Comparison of ENCODE assay signal across 13 cellular contexts in the genomic region with DNA sequence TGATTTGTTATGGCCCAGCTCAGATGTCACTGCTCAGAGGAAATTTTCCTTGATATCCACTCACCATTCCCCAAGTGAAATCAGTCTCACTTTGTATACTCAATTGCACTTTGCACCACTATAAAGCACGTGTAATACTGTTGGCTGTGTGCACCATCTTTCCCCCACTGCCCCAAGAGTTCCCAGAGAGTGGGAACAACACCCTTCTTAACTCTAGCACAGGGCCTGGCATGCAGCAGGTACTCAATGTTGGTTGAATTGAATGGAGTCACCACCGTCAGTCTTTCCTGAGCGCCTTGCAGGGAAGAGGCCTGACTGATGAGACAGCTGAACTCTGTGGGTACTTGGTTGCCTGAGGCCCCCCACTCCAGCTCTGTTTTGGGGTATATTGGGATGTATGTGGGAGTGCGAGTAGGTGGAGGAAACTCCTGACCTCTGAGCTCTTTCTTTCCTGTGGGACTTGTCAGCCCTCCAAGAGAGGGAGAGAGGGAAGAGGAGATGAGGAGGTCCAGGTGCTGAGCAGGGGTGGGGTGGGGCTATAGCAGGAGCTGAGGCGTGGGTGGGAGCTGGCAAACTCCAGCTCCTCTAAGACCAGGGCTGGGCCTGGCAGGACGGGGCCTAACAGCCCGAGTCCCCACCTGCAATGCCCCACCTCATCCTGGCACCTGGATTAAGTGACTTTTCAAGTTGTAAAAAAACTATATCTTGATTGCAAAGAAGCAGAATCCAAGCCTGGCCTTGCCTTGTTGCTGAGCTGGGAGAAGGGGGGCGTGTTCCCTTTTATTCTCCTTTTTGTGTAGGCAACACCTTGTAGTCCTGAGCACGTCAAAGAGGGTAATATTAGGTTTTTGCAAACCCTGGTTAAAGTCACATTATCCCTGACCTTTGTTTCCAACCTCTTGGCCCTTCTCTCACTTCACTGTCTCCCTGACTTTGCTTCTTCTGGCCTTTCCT. TPM values are rescaled to one million over a fixed set of nuclear protein-coding genes. Genes with fewer than 3 reads are reported as not detected.
A peak's percentile ranks its signal among the peaks of the same experiment; 100 is the strongest.
DNase-seq lines count a peak whose midpoint lies in the region; ATAC-seq and TF ChIP-seq lines count a peak whose summit lies in the region.
"Had no signal": no experiment of that assay in that cellular context is flagged by ENCODE, and none has a peak within 500 bp of the region (broad histone marks: within the 10 kb centered on the region; RNA-seq: fewer than 3 reads in every experiment).

No MANE protein-coding gene starts in this region.

- TF ChIP-seq CTCF in progenitor cell of endocrine pancreas (IDR thresholded peaks at IDR 0.05; ENCODE audit: unreplicated experiment) (no peak), upper lobe of left lung (IDR thresholded peaks at IDR 0.05) (no peak), GM13977 (IDR thresholded peaks at IDR 0.05; ENCODE audit: extremely low read depth, insufficient read depth, missing control alignments) (no peak)

- in situ Hi-C loops in GM13977 (cut with MboI; ENCODE audit: low pct_unique_long_range_greater_than_20kb, low sequenced_read_pairs, unreplicated experiment): no loop called here

- H3K4me1 ChIP-seq in upper lobe of left lung: peaks cover 18 to 23% (median 21%) of the 10 kb centered on the region in 4 donors

- H3K27ac Mint-ChIP-seq in progenitor cell of endocrine pancreas: peak overlapping the region; percentile 41

- H3K9me3 Mint-ChIP-seq in progenitor cell of endocrine pancreas (ENCODE audit: low read depth): no peaks in the 10 kb centered on the region
- H3K9me3 Mint-ChIP-seq: CD14-positive monocyte had no signal

- 75 to 77% methylated on average over 9 of the region's 9 CpGs for WGBS in upper lobe of left lung, 2 donors

- H3K27me3 Mint-ChIP-seq in progenitor cell of endocrine pancreas: no peaks in the 10 kb centered on the region

- no peak overlapping the region for H3K27ac ChIP-seq in upper lobe of left lung

- peak; percentile 88 for ATAC-seq in esophagus mucosa
- no peak for ATAC-seq in upper lobe of left lung (ENCODE audit: low FRiP score in 2 of 2)
- ATAC-seq: SK-N-SH treated with all-trans-retinoic acid at 6 μM for 48 hours had no signal

- H3K27me3 ChIP-seq in upper lobe of left lung: no peaks in the 10 kb centered on the region

- H3K36me3 ChIP-seq in upper lobe of left lung: no peaks in the 10 kb centered on the region

- no peak overlapping the region for H3K4me3 Mint-ChIP-seq in progenitor cell of endocrine pancreas (ENCODE audit: low read depth)
- H3K4me3 Mint-ChIP-seq: CD14-positive monocyte had no signal

- TF ChIP-seq POLR2A in upper lobe of left lung (IDR thresholded peaks at IDR 0.05) (no peak), erythroblast (IDR thresholded peaks at IDR 0.05; ENCODE audit: low read length) (no peak)

- peaks cover 2% of the 10 kb centered on the region for H3K4me1 Mint-ChIP-seq in progenitor cell of endocrine pancreas (ENCODE audit: low read depth)

- TF ChIP-seq EP300 in Ishikawa (IDR thresholded peaks at IDR 0.05; ENCODE audit: borderline replicate concordance) (no peak), upper lobe of left lung (IDR thresholded peaks at IDR 0.05) (no peak)

- H3K36me3 Mint-ChIP-seq in progenitor cell of endocrine pancreas (ENCODE audit: insufficient read depth): no peaks in the 10 kb centered on the region
- H3K36me3 Mint-ChIP-seq: CD14-positive monocyte had no signal

- TF ChIP-seq RAD21 in Ishikawa (IDR thresholded peaks at IDR 0.05; ENCODE audit: low read depth): no peak

- no peaks in the 10 kb centered on the region for H3K9me3 ChIP-seq in upper lobe of left lung

- DNase-seq in D341Med (ENCODE audit: low spot score) (peak; percentile 15), progenitor cell of endocrine pancreas (ENCODE audit: low spot score, unreplicated experiment) (no peak), upper lobe of left lung (no peak), erythroblast (lab: John Stamatoyannopoulos, UW) (no peak), GM13977 (ENCODE audit: low spot score) (no peak)
- DNase-seq: NCI-H187 treated with DMSO at 0.1 percent for 48 hours; NCI-H510A; OCI-M1; stimulated activated CD4-positive, alpha-beta T cell treated with anti-CD3 and anti-CD28 coated beads, Interleukin-12 subunit alpha, Interleukin-12 subunit beta, amount 100 ng/mL, for 4 hours had no signal

- no peak overlapping the region for H3K4me3 ChIP-seq in upper lobe of left lung

TF ChIP-seq in Ishikawa, 13 proteins besides CTCF, POLR2A, EP300 and RAD21:
- TF ChIP-seq CREB1 (IDR thresholded peaks at IDR 0.05; ENCODE audit: low read depth) (no peak), EGR1 (IDR thresholded peaks at IDR 0.05) (peak; percentile 54; the same call in 1 of the 2 replicates)

RNA-seq across cellular contexts. Expression of a gene that starts 19.4 kb away (rescaled TPM):
- total RNA-seq in esophagus mucosa (169 TPM), progenitor cell of endocrine pancreas (74.6 and 76.9 TPM in 2 replicates), upper lobe of left lung (100 to 1,000 TPM in 2 of 6 donors, 10 to 100 TPM in 4; 53.4 to 158 (median 62.2) TPM)
